19 cellular contexts compared by ENCODE assay signal in the genomic region with DNA sequence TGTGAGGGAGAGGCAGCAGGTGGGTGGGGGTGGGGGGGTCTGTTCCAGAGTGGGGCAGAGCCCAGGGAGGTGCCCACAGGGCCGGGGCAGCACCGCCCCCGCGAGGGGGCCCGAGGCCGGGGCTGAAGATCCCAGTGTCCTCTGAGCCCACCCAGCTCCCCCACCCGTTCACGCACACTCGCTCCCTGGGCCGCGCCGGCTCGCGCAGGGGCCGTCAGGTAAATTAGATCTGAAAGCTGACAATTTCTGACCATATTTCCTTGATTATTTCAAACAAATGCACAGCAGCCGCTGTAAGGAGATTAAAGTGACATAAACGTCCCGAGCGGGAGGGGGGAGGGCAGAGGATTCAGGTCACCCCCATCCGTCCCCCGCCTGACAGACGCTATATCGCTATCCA.
DNase-seq lines count a peak whose midpoint lies in the region; ATAC-seq, FAIRE-seq and TF ChIP-seq lines count a peak whose summit lies in the region.
"Had no signal": no experiment of that assay in that cellular context is flagged by ENCODE, and none has a peak within 500 bp of the region (broad histone marks: within the 10 kb centered on the region; RNA-seq: fewer than 3 reads in every experiment).

No MANE protein-coding gene starts in this region.

- ATAC-seq in GM21423 (IDR thresholded peaks at IDR 0.05; ENCODE audit: unreplicated experiment) (no peak), HG03442 (IDR thresholded peaks at IDR 0.05; ENCODE audit: unreplicated experiment) (no peak)

- H3K36me3 ChIP-seq in kidney (ENCODE audit: control insufficient read depth in 1 of 2, insufficient read depth in 2 of 2, low read length in 2 of 2) (no peaks in the 10 kb centered on the region), rectal smooth muscle tissue (ENCODE audit: control insufficient read depth, insufficient read depth, low read length) (no peaks in the 10 kb centered on the region)

- DNase-seq in NCI-H82 (lab: John Stamatoyannopoulos, UW), result peak; percentile 98
- no peak for DNase-seq in NCI-H82 treated with DMSO at 0.1 percent for 48 hours (lab: John Stamatoyannopoulos, UW; ENCODE audit: unreplicated experiment)
- peak; percentile 65 for DNase-seq in D341Med (ENCODE audit: low spot score)
- DNase-seq in kidney, result no peak
- no peak for DNase-seq in activated naive CD8-positive, alpha-beta T cell treated with anti-CD3 and anti-CD28 coated beads for 36 hours
- DNase-seq: 8988T, Caco-2, DMS53, MM.1S, NCI-H1105 treated with DMSO at 0.1 percent for 48 hours, NCI-H187 treated with DMSO at 0.1 percent for 48 hours, NCI-H2171 treated with DMSO at 0.1 percent for 48 hours, NCI-H510A had no signal

- peaks cover 4% of the 10 kb centered on the region for H3K4me1 Mint-ChIP-seq in activated naive CD8-positive, alpha-beta T cell treated with anti-CD3 and anti-CD28 coated beads for 36 hours

- H3K4me3 ChIP-seq in kidney (ENCODE audit: low read length in 2 of 2) (no peak overlapping the region), rectal smooth muscle tissue (ENCODE audit: low read length) (no peak overlapping the region)

- no peaks in the 10 kb centered on the region for H3K27me3 ChIP-seq in rectal smooth muscle tissue (ENCODE audit: control insufficient read depth, insufficient read depth, low read length)

- H3K4me1 ChIP-seq in kidney (ENCODE audit: control insufficient read depth in 1 of 2, insufficient read depth in 1 of 2, low read depth in 1 of 2, low read length in 2 of 2), result peaks cover 49 to 70% of the 10 kb centered on the region in 2 donors
- peaks cover 81% of the 10 kb centered on the region for H3K4me1 ChIP-seq in rectal smooth muscle tissue (ENCODE audit: control insufficient read depth, insufficient read depth, low read length)
- H3K4me1 ChIP-seq: Caco-2 had no signal

- no peaks in the 10 kb centered on the region for H3K9me3 Mint-ChIP-seq in activated naive CD8-positive, alpha-beta T cell treated with anti-CD3 and anti-CD28 coated beads for 36 hours
- H3K9me3 Mint-ChIP-seq: CD14-positive monocyte had no signal

- TF ChIP-seq CTCF in kidney (IDR thresholded peaks at IDR 0.05; ENCODE audit: borderline replicate concordance, extremely low read depth, insufficient read depth), result no peak

- H3K36me3 Mint-ChIP-seq in activated naive CD8-positive, alpha-beta T cell treated with anti-CD3 and anti-CD28 coated beads for 36 hours, result no peaks in the 10 kb centered on the region
- H3K36me3 Mint-ChIP-seq: CD14-positive monocyte had no signal

- H3K27ac ChIP-seq in kidney (ENCODE audit: low read depth in 2 of 2, low read length in 2 of 2) (peak overlapping the region; percentile 89 to 96), rectal smooth muscle tissue (ENCODE audit: low read depth, low read length) (peak overlapping the region; percentile 96)

- intact Hi-C loops in kidney (cut with DNase I), result no loop called here

- no peak for FAIRE-seq in kidney (lab: Jason Lieb, UNC)
- FAIRE-seq: H54, RCC 7860 had no signal

- no peak overlapping the region for H3K27ac Mint-ChIP-seq in activated naive CD8-positive, alpha-beta T cell treated with anti-CD3 and anti-CD28 coated beads for 36 hours

- H3K27me3 Mint-ChIP-seq in activated naive CD8-positive, alpha-beta T cell treated with anti-CD3 and anti-CD28 coated beads for 36 hours, result no peaks in the 10 kb centered on the region

- peak overlapping the region in 1 of 2 donors; percentile 69 for H3K9ac ChIP-seq in kidney (ENCODE audit: low read length in 2 of 2)
- H3K9ac ChIP-seq in rectal smooth muscle tissue (ENCODE audit: low read length), result no peak overlapping the region

- H3K9me3 ChIP-seq in kidney (ENCODE audit: control insufficient read depth in 1 of 2, low read length in 2 of 2), result no peaks in the 10 kb centered on the region
- H3K9me3 ChIP-seq: Caco-2 had no signal

- no peak overlapping the region for H3K4me3 Mint-ChIP-seq in activated naive CD8-positive, alpha-beta T cell treated with anti-CD3 and anti-CD28 coated beads for 36 hours
- H3K4me3 Mint-ChIP-seq: CD14-positive monocyte had no signal

Comparison
In these comparisons a context has a peak if more than half of its experiments do, and no peak if none do; other contexts are left out.
1. DNase-seq: peak in NCI-H82 (single experiment) and D341Med (single experiment); none in NCI-H82 treated with DMSO at 0.1 percent for 48 hours (single experiment), kidney (single experiment) and activated naive CD8-positive, alpha-beta T cell treated with anti-CD3 and anti-CD28 coated beads for 36 hours (single experiment).